ENCODE assay signal across 9 cellular contexts in the genomic region with DNA sequence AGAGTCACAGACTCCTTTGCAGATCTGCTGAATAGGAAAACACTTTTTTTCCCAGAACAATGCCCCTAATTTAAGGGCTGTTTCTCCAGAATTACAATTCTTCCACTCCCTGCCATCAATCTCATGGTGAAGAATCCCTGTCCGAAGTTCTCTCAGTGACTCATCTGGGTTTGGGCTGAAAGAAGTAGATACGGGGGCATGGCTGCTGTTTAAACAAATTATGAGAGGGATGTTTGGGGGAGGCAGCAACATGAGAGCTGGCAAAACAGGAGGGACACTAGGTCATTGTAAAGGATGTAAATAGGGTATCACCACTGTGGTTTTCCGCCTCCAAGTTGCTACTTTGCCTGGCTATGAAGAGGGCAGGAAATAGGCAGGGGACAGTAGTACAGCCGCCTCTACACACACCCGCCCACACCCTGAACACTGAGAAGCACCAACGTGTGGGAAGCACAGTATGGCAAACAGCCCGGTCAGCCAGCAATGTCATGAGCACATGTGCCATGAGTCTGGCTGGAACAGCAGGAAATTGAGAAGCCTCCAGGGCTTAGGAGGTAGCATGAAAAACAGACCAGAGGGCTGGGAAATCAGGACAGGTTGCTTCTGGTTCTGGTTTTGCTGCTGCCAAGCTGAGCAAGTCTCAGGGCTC. TPM values are rescaled to one million over a fixed set of nuclear protein-coding genes. Genes with fewer than 3 reads are reported as not detected.
DNase-seq lines count a peak whose midpoint lies in the region; ATAC-seq, FAIRE-seq and TF ChIP-seq lines count a peak whose summit lies in the region.
"Had no signal": no experiment of that assay in that cellular context is flagged by ENCODE, and none has a peak within 500 bp of the region (broad histone marks: within the 10 kb centered on the region; RNA-seq: fewer than 3 reads in every experiment).

No MANE protein-coding gene starts in this region.

- H3K4me3 ChIP-seq in keratinocyte (ENCODE audit: control insufficient read depth in 2 of 3, extremely low read depth in 1 of 3, insufficient read depth in 2 of 3, low read depth in 1 of 3, low read length in 3 of 3) = peak overlapping the region in 1 of 3 experiments; percentile 25

- H3K79me2 ChIP-seq in keratinocyte (ENCODE audit: control insufficient read depth, insufficient read depth, low read length) = peaks cover 2% of the 10 kb centered on the region

- H3K27ac Mint-ChIP-seq in activated naive CD4-positive, alpha-beta T cell treated with anti-CD3 and anti-CD28 coated beads, Interleukin-2, amount 10 ng/mL, durations not matched to agents 7 days and 5 days = no peak overlapping the region
- H3K27ac Mint-ChIP-seq in type B pancreatic cell = peak overlapping the region; percentile 44

- DNase-seq in activated naive CD4-positive, alpha-beta T cell treated with Interleukin-2 at 50 U/mL for 16 hours = peak; percentile 16
- no peak for DNase-seq in activated naive CD4-positive, alpha-beta T cell treated with anti-CD3 and anti-CD28 coated beads, Interleukin-2, amount 10 ng/mL, durations not matched to agents 7 days and 5 days
- DNase-seq in amniotic epithelial cell (ENCODE audit: low read depth) (peak; percentile 58), keratinocyte (ENCODE audit: low read depth, low spot score) (no peak), type B pancreatic cell (ENCODE audit: extremely low spot score, unreplicated experiment) (no peak), NCI-H1092 treated with DMSO at 0.1 percent for 48 hours (lab: John Stamatoyannopoulos, UW) (no peak)
- DNase-seq: NCI-H2029 treated with DMSO at 0.1 percent for 48 hours had no signal

- H3K36me3 ChIP-seq in keratinocyte (ENCODE audit: control insufficient read depth in 2 of 2, extremely low read depth in 1 of 2, insufficient read depth in 2 of 2, low read length in 2 of 2) = peaks cover 3 to 5% of the 10 kb centered on the region in 2 experiments

- no peaks in the 10 kb centered on the region for H3K9me1 ChIP-seq in keratinocyte (ENCODE audit: control insufficient read depth, extremely low read depth, insufficient read depth, low read length)

- CTCF ChIA-PET in activated naive CD4-positive, alpha-beta T cell treated with anti-CD3 and anti-CD28 coated beads, Interleukin-2, amount 10 ng/mL, durations not matched to agents 7 days and 5 days (lab: Charles Lee) = no interaction called here

- H2AFZ ChIP-seq in keratinocyte (ENCODE audit: control insufficient read depth, low read length) = peak overlapping the region; percentile 70

- no peaks in the 10 kb centered on the region for H3K9me3 Mint-ChIP-seq in activated naive CD4-positive, alpha-beta T cell treated with anti-CD3 and anti-CD28 coated beads, Interleukin-2, amount 10 ng/mL, durations not matched to agents 7 days and 5 days
- H3K9me3 Mint-ChIP-seq in type B pancreatic cell = no peaks in the 10 kb centered on the region

- H3K36me3 Mint-ChIP-seq in activated naive CD4-positive, alpha-beta T cell treated with anti-CD3 and anti-CD28 coated beads, Interleukin-2, amount 10 ng/mL, durations not matched to agents 7 days and 5 days = peaks cover 8% of the 10 kb centered on the region
- no peaks in the 10 kb centered on the region for H3K36me3 Mint-ChIP-seq in type B pancreatic cell

- H3K27me3 ChIP-seq in keratinocyte (ENCODE audit: control insufficient read depth, extremely low read depth, insufficient read depth, low read length) = no peaks in the 10 kb centered on the region

- H3K27me3 Mint-ChIP-seq in activated naive CD4-positive, alpha-beta T cell treated with anti-CD3 and anti-CD28 coated beads, Interleukin-2, amount 10 ng/mL, durations not matched to agents 7 days and 5 days = no peaks in the 10 kb centered on the region
- H3K27me3 Mint-ChIP-seq in type B pancreatic cell = no peaks in the 10 kb centered on the region

- peaks cover 16% of the 10 kb centered on the region for H3K4me1 ChIP-seq in keratinocyte (ENCODE audit: control insufficient read depth, extremely low read depth, insufficient read depth, low read length)

- FAIRE-seq in keratinocyte (lab: Jason Lieb, UNC) = peak; percentile 91

- no peaks in the 10 kb centered on the region for H3K9me3 ChIP-seq in keratinocyte (ENCODE audit: control insufficient read depth, low read depth, low read length)

- TF ChIP-seq CTCF in keratinocyte (optimal IDR thresholded peaks at IDR 0.05 in 1 of 3, IDR thresholded peaks at IDR 0.05 in 1 of 3, conservative IDR thresholded peaks at IDR 0.05 in 1 of 3; ENCODE audit: extremely low read depth in 1 of 3, insufficient read depth in 2 of 3, low read length in 3 of 3) = no peak
- no peak for TF ChIP-seq CTCF in type B pancreatic cell (conservative IDR thresholded peaks at IDR 0.05)

- H3K27ac ChIP-seq in keratinocyte (ENCODE audit: control insufficient read depth, insufficient read depth, low read length) = peak overlapping the region; percentile 66

- no peaks in the 10 kb centered on the region for H4K20me1 ChIP-seq in keratinocyte (ENCODE audit: control insufficient read depth, extremely low read depth, insufficient read depth, low read length)

- H3K4me2 ChIP-seq in keratinocyte (ENCODE audit: control insufficient read depth, extremely low read depth, insufficient read depth, low read depth, low read length) = peak overlapping the region; percentile 65

- peaks cover 7% of the 10 kb centered on the region for H3K4me1 Mint-ChIP-seq in activated naive CD4-positive, alpha-beta T cell treated with anti-CD3 and anti-CD28 coated beads, Interleukin-2, amount 10 ng/mL, durations not matched to agents 7 days and 5 days
- no peaks in the 10 kb centered on the region for H3K4me1 Mint-ChIP-seq in type B pancreatic cell (ENCODE audit: unreplicated experiment)

- dilution Hi-C loops in keratinocyte (cut with MboI; ENCODE audit: extremely low pct_ligation_motif_present, low sequenced_read_pairs) = no loop called here

- no peak for ATAC-seq in HG03439 (IDR thresholded peaks at IDR 0.05; ENCODE audit: unreplicated experiment)
- no peak for ATAC-seq in HG03159 (IDR thresholded peaks at IDR 0.05; ENCODE audit: unreplicated experiment)

- H3K4me3 Mint-ChIP-seq in activated naive CD4-positive, alpha-beta T cell treated with anti-CD3 and anti-CD28 coated beads, Interleukin-2, amount 10 ng/mL, durations not matched to agents 7 days and 5 days = no peak overlapping the region
- H3K4me3 Mint-ChIP-seq in type B pancreatic cell = peak overlapping the region; percentile 14

- peak overlapping the region; percentile 13 for H3K9ac ChIP-seq in keratinocyte (ENCODE audit: control insufficient read depth, extremely low read depth, insufficient read depth, low read length)

RNA-seq across cellular contexts. Expression of a gene that starts 17.2 kb away (rescaled TPM):
- 50.7 to 53.5 TPM (median 52.1 TPM) in 3 replicates for polyA plus RNA-seq in keratinocyte
- polyA plus RNA-seq in keratinocyte (2011; ENCODE audit: low read depth) = 24.6 TPM
- 23.8 and 24.6 TPM in 2 replicates for polyA plus RNA-seq in keratinocyte (2011; cell fraction: cytosol; rRNA removed)
- polyA plus RNA-seq in keratinocyte (2011; cell fraction: nucleus; rRNA removed) = 72.3 and 77.8 TPM in 2 replicates
- 31.4 and 37.3 TPM in 2 replicates for polyA plus RNA-seq in keratinocyte (2012; ENCODE audit: low replicate concordance)
- 23.5 to 25.3 TPM (median 25.0 TPM) in 3 replicates for polyA minus RNA-seq in keratinocyte
- 32.4 TPM for polyA minus RNA-seq in keratinocyte (2011; cell fraction: cytosol; rRNA and poly(A)+ RNA removed)
- polyA minus RNA-seq in keratinocyte (2011; cell fraction: nucleus; rRNA and poly(A)+ RNA removed) = 24.6 and 36.7 TPM in 2 replicates
- 91.3 and 101 TPM in 2 replicates for total RNA-seq in type B pancreatic cell (ENCODE audit: low replicate concordance)

RNA-seq across cellular contexts. Expression of a gene that starts 38.7 kb away (rescaled TPM):
- polyA plus RNA-seq in keratinocyte = 0.04 to 0.12 TPM in 2 of 3 replicates, not detected in the other
- polyA plus RNA-seq in keratinocyte (2011; ENCODE audit: low read depth) = 0.47 TPM
- polyA plus RNA-seq in keratinocyte (2011; cell fraction: cytosol; rRNA removed) = 0.04 TPM in 1 of 2 replicates, not detected in the other
- polyA plus RNA-seq in keratinocyte (2011; cell fraction: nucleus; rRNA removed) = 0.79 and 0.81 TPM in 2 replicates
- 0.42 TPM in 1 of 2 replicates, not detected in the other for polyA plus RNA-seq in keratinocyte (2012; ENCODE audit: low replicate concordance)
- polyA minus RNA-seq in keratinocyte = 0.06 to 0.20 TPM (median 0.16 TPM) in 3 replicates
- not detected for polyA minus RNA-seq in keratinocyte (2011; cell fraction: cytosol; rRNA and poly(A)+ RNA removed)
- polyA minus RNA-seq in keratinocyte (2011; cell fraction: nucleus; rRNA and poly(A)+ RNA removed) = not detected in 2 replicates
- total RNA-seq in type B pancreatic cell (ENCODE audit: low replicate concordance) = 0.45 and 1.9 TPM in 2 replicates

RNA-seq across cellular contexts. Expression of a gene that starts 39.4 kb away (rescaled TPM):
- not detected in 3 replicates for polyA plus RNA-seq in keratinocyte
- not detected for polyA plus RNA-seq in keratinocyte (2011; ENCODE audit: low read depth)
- polyA plus RNA-seq in keratinocyte (2011; cell fraction: cytosol; rRNA removed) = not detected in 2 replicates
- polyA plus RNA-seq in keratinocyte (2011; cell fraction: nucleus; rRNA removed) = not detected in 2 replicates
- polyA plus RNA-seq in keratinocyte (2012; ENCODE audit: low replicate concordance) = not detected in 2 replicates
- not detected in 3 replicates for polyA minus RNA-seq in keratinocyte
- not detected for polyA minus RNA-seq in keratinocyte (2011; cell fraction: cytosol; rRNA and poly(A)+ RNA removed)
- not detected in 2 replicates for polyA minus RNA-seq in keratinocyte (2011; cell fraction: nucleus; rRNA and poly(A)+ RNA removed)
- total RNA-seq in type B pancreatic cell (ENCODE audit: low replicate concordance) = not detected in 2 replicates

Comparison
In these comparisons a context has a peak if more than half of its experiments do, and no peak if none do; other contexts are left out.
1. DNase-seq: peak in activated naive CD4-positive, alpha-beta T cell treated with Interleukin-2 at 50 U/mL for 16 hours (single experiment) and amniotic epithelial cell (single experiment); none in activated naive CD4-positive, alpha-beta T cell treated with anti-CD3 and anti-CD28 coated beads, Interleukin-2, amount 10 ng/mL, durations not matched to agents 7 days and 5 days (single experiment), keratinocyte (single experiment), type B pancreatic cell (single experiment) and NCI-H1092 treated with DMSO at 0.1 percent for 48 hours (single experiment).